Comparison of ENCODE assay signal across 12 cellular contexts in the genomic region with DNA sequence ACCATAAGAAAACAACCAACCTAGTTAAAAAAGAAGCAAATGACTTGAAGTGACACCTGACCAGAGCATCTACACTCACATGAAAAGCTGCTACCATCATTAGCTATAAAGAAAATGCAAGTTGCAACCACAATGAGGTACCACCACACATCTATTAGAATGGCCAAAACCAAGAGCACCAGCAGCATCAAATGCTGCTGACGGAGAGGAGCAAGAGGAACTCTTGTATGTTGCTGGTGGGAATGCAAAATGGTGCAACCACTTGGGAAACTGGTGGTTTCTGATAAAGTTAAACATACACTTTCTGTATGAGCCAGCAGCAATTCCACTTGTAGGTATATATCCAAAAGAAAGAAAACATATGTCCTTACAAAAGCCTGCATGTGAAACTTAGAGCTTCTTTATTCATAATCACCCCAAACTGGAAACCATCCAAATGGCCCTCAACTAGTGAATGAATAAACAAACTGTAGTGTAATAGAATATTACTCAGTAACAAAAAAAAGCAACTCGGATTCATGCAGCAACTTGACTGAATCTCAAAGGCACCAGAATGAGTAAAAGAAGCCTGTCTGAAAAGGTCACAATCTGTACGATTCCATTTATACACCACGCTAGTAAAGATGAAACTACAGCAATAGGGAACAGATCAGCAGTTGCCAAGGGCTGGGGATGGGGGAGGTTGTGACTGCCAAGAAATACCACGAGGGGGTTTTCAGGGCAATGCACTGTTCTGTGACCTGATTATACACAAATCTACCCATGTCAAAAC.
DNase-seq lines count a peak whose midpoint lies in the region; ATAC-seq, FAIRE-seq and TF ChIP-seq lines count a peak whose summit lies in the region.
"Had no signal": no experiment of that assay in that cellular context is flagged by ENCODE, and none has a peak within 500 bp of the region (broad histone marks: within the 10 kb centered on the region; RNA-seq: fewer than 3 reads in every experiment).

No MANE protein-coding gene starts in this region.

- peaks cover 3% of the 10 kb centered on the region for H3K9me3 Mint-ChIP-seq in activated T-helper 2 cell treated with anti-CD3 and anti-CD28 coated beads, Interferon-gamma antibody, Interleukin-2, Interleukin-4, amounts not matched to agents 10 μg/mL and 5 μg/mL and 100 μg/mL, durations not matched to agents 14 hours and 24 hours and 36 hours
- no peaks in the 10 kb centered on the region for H3K9me3 Mint-ChIP-seq in stimulated activated naive CD8-positive, alpha-beta T cell treated with anti-CD3 and anti-CD28 coated beads, Interleukin-15, amount 100 ng/mL, for 72 hours

- H3K27ac Mint-ChIP-seq in activated T-helper 2 cell treated with anti-CD3 and anti-CD28 coated beads, Interferon-gamma antibody, Interleukin-2, Interleukin-4, amounts not matched to agents 10 μg/mL and 5 μg/mL and 100 μg/mL, durations not matched to agents 14 hours and 24 hours and 36 hours = peak overlapping the region; percentile 86
- peak overlapping the region; percentile 52 to 71 for H3K27ac Mint-ChIP-seq in stimulated activated naive CD8-positive, alpha-beta T cell treated with anti-CD3 and anti-CD28 coated beads, Interleukin-15, amount 100 ng/mL, for 72 hours

- H3K36me3 Mint-ChIP-seq in activated T-helper 2 cell treated with anti-CD3 and anti-CD28 coated beads, Interferon-gamma antibody, Interleukin-2, Interleukin-4, amounts not matched to agents 10 μg/mL and 5 μg/mL and 100 μg/mL, durations not matched to agents 14 hours and 24 hours and 36 hours (ENCODE audit: low read depth) = peaks cover 4% of the 10 kb centered on the region

- H3K27me3 Mint-ChIP-seq in activated T-helper 2 cell treated with anti-CD3 and anti-CD28 coated beads, Interferon-gamma antibody, Interleukin-2, Interleukin-4, amounts not matched to agents 10 μg/mL and 5 μg/mL and 100 μg/mL, durations not matched to agents 14 hours and 24 hours and 36 hours (ENCODE audit: low read depth) = no peaks in the 10 kb centered on the region
- H3K27me3 Mint-ChIP-seq in stimulated activated naive CD8-positive, alpha-beta T cell treated with anti-CD3 and anti-CD28 coated beads, Interleukin-15, amount 100 ng/mL, for 72 hours = no peaks in the 10 kb centered on the region

- no peak for FAIRE-seq in D721Med (lab: Jason Lieb, UNC)

- DNase-seq in stimulated activated CD4-positive, alpha-beta T cell treated with anti-CD3 and anti-CD28 coated beads, Interleukin-1b, Interleukin-23, amount 100 ng/mL, for 48 hours = peak; percentile 74
- DNase-seq in stimulated activated CD4-positive, alpha-beta T cell treated with anti-CD3 and anti-CD28 coated beads, Interleukin-2, amount 100 ng/mL, for 24 hours = no peak
- no peak for DNase-seq in activated T-helper 2 cell treated with anti-CD3 and anti-CD28 coated beads, Interferon-gamma antibody, Interleukin-2, Interleukin-4, amounts not matched to agents 10 μg/mL and 5 μg/mL and 100 μg/mL, durations not matched to agents 14 hours and 24 hours and 36 hours (ENCODE audit: low spot score)
- DNase-seq in stimulated activated naive CD8-positive, alpha-beta T cell treated with anti-CD3 and anti-CD28 coated beads, Interleukin-15, amount 100 ng/mL, for 72 hours = peak; percentile 33 to 59
- DNase-seq in NCI-H1048 (lab: John Stamatoyannopoulos, UW) (no peak), D721Med (ENCODE audit: insufficient read length, low spot score) (no peak), middle frontal gyrus (ENCODE audit: extremely low spot score, low spot score) (no peak)
- DNase-seq: NCI-H2029; stimulated activated CD4-positive, alpha-beta T cell treated with anti-CD3 and anti-CD28 coated beads, Interleukin-4, amount 100 ng/mL, for 1 hour; transverse colon had no signal

- TF ChIP-seq CTCF in D721Med (IDR thresholded peaks at IDR 0.05; ENCODE audit: insufficient read depth, missing control alignments) = no peak

- peaks cover 14% of the 10 kb centered on the region for H3K4me1 Mint-ChIP-seq in activated T-helper 2 cell treated with anti-CD3 and anti-CD28 coated beads, Interferon-gamma antibody, Interleukin-2, Interleukin-4, amounts not matched to agents 10 μg/mL and 5 μg/mL and 100 μg/mL, durations not matched to agents 14 hours and 24 hours and 36 hours (ENCODE audit: low read depth)
- H3K4me1 Mint-ChIP-seq in stimulated activated naive CD8-positive, alpha-beta T cell treated with anti-CD3 and anti-CD28 coated beads, Interleukin-15, amount 100 ng/mL, for 72 hours = peaks cover 23% of the 10 kb centered on the region
- H3K4me1 Mint-ChIP-seq: CD14-positive monocyte had no signal

- peak; percentile 60 for ATAC-seq in HG02981 (IDR thresholded peaks at IDR 0.05; ENCODE audit: unreplicated experiment)
- peak; percentile 96 for ATAC-seq in stimulated activated naive CD8-positive, alpha-beta T cell treated with anti-CD3 and anti-CD28 coated beads, Interleukin-15, amount 100 ng/mL, for 72 hours

- intact Hi-C loops in activated T-helper 2 cell treated with anti-CD3 and anti-CD28 coated beads, Interferon-gamma antibody, Interleukin-2, Interleukin-4, amounts not matched to agents 10 μg/mL and 5 μg/mL and 100 μg/mL, durations not matched to agents 14 hours and 24 hours and 36 hours (cut with micrococcal nuclease) = loop anchor here (1.0 kb wide), 1 partner anchor 9 kb away; no protein-coding TSS in a partner anchor

- no peak overlapping the region for H3K4me3 Mint-ChIP-seq in activated T-helper 2 cell treated with anti-CD3 and anti-CD28 coated beads, Interferon-gamma antibody, Interleukin-2, Interleukin-4, amounts not matched to agents 10 μg/mL and 5 μg/mL and 100 μg/mL, durations not matched to agents 14 hours and 24 hours and 36 hours (ENCODE audit: low read depth)
- H3K4me3 Mint-ChIP-seq in stimulated activated naive CD8-positive, alpha-beta T cell treated with anti-CD3 and anti-CD28 coated beads, Interleukin-15, amount 100 ng/mL, for 72 hours = peak overlapping the region in 1 of 2 donors; percentile 7
- H3K4me3 Mint-ChIP-seq: CD14-positive monocyte had no signal

Comparison
In these comparisons a context has a peak if more than half of its experiments do, and no peak if none do; other contexts are left out.
1. DNase-seq: peak in stimulated activated CD4-positive, alpha-beta T cell treated with anti-CD3 and anti-CD28 coated beads, Interleukin-1b, Interleukin-23, amount 100 ng/mL, for 48 hours (single experiment) and stimulated activated naive CD8-positive, alpha-beta T cell treated with anti-CD3 and anti-CD28 coated beads, Interleukin-15, amount 100 ng/mL, for 72 hours (2 of 2); none in stimulated activated CD4-positive, alpha-beta T cell treated with anti-CD3 and anti-CD28 coated beads, Interleukin-2, amount 100 ng/mL, for 24 hours (0 of 2), activated T-helper 2 cell treated with anti-CD3 and anti-CD28 coated beads, Interferon-gamma antibody, Interleukin-2, Interleukin-4, amounts not matched to agents 10 μg/mL and 5 μg/mL and 100 μg/mL, durations not matched to agents 14 hours and 24 hours and 36 hours (single experiment), NCI-H1048 (single experiment), D721Med (single experiment) and middle frontal gyrus (single experiment).